In the genomic region with DNA sequence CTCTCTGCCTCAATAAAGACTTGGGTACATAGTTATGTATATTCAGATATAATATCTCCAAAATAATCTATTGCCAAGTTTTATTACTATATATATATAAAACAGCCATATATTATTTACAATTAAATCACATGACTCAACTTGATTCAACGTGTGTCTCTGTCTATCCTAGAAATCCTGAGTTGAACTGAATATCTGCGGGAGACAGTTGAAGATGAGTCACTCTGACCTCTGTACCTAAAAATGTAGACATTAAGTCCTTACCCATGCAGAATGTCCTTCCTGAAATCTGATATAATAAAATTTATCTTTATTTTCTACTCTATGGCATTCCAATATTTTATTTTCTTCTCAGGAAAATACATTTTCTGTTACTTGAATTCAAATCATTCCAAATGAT, we compare ENCODE assay signal across 26 cellular contexts.
"Had no signal": no experiment of that assay in that cellular context is flagged by ENCODE, and none has a peak within 500 bp of the region (broad histone marks: within the 10 kb centered on the region; RNA-seq: fewer than 3 reads in every experiment).

No MANE protein-coding gene starts in this region.

- ATAC-seq: activated T-helper 17 cell treated with anti-CD3 and anti-CD28 coated beads, Interleukin-2, amount 50 U/mL, for 72 hours; Panc1; T-cell had no signal

- H3K36me3 ChIP-seq: brain microvascular endothelial cell had no signal

- DNase-seq: activated CD4-positive, alpha-beta memory T cell treated with anti-CD3 and anti-CD28 coated beads, Interleukin-2, amount 10 ng/mL, durations not matched to agents 7 days and 5 days; activated CD4-positive, alpha-beta T cell treated with anti-CD3 and anti-CD28 coated beads, Interleukin-2, amount 50 U/mL, for 1 hour; activated CD4-positive, CD25-positive, alpha-beta regulatory T cell; activated gamma-delta T cell treated with Interleukin-2 at 50 U/mL for 16 hours; activated naive CD4-positive, alpha-beta T cell treated with anti-CD3 and anti-CD28 coated beads, Interleukin-2, amount 10 ng/mL, durations not matched to agents 7 days and 5 days; activated naive CD8-positive, alpha-beta T cell treated with anti-CD3 and anti-CD28 coated beads for 36 hours; activated T-cell treated with anti-CD3 and anti-CD28 coated beads for 4 hours; activated T-cell treated with anti-CD3 and anti-CD28 coated beads, Interleukin-2, amount 50 U/mL, for 48 hours; brain microvascular endothelial cell; cerebellar nuclear complex; Karpas-422; NCI-H1092; NCI-H1417; NCI-H2029; NCI-H2107; NCI-H2171 treated with DMSO at 0.1 percent for 48 hours; NCI-H226; NCI-H526; NCI-H82; SHP77 treated with DMSO at 0.1 percent for 48 hours; T-cell; T-helper 2 cell; T1000 had no signal

- H3K27ac ChIP-seq: brain microvascular endothelial cell, VCaP had no signal
